Comparison of ENCODE assay signal across 8 cellular contexts in the genomic region with DNA sequence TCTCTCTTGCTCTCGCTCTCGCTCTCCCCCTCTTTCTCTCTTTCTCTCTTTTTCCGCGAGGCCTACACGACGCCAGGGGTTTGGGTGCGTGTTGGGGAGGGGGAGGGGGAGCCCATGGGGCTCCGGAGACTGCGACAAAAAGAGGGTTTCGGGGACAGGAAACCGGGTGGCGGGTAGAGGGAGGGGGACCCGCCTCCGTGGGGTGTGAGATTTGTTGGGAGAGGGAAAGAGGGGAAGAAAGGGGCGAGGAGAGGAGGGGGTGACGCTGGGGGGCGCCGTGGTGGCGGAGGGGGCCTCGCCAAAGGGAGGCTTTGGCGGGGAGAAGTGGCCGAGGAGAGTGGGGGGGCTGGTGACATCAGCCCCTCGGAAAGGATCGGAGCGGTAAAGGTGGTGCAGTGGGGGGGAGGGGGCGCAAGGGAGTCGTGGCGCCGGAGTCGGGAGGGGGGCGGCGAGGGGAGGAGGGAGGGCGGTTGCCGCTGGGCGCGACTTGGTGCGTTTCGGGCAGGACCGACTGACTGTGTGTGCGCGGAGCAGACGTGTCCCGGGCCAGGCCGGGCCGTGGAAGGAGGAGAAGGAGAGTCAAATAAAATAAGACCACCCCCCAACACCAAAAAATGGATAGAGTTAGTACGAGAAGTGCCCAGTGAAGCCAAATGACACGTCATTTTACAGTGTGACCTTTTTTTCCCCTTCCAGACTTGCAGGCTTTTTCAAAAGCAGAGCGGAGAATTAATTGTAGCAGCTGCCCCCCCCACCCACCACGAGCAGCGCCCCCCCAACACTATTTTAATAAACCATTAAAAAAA. TPM values are rescaled to one million over a fixed set of nuclear protein-coding genes. Genes with fewer than 3 reads are reported as not detected.
DNase-seq lines count a peak whose midpoint lies in the region; ATAC-seq lines count a peak whose summit lies in the region.

No MANE protein-coding gene starts in this region.

- DNase-seq in COLO668 (lab: John Stamatoyannopoulos, UW; ENCODE audit: unreplicated experiment): peak; percentile 76
- DNase-seq in NCI-H526 treated with DMSO at 0.1 percent for 48 hours (lab: John Stamatoyannopoulos, UW): peak; percentile 61
- DNase-seq in activated CD8-positive, alpha-beta T cell treated with anti-CD3 and anti-CD28 coated beads, Interleukin-2, amount 10 ng/mL, durations not matched to agents 7 days and 5 days: peak; percentile 81
- DNase-seq in effector CD4-positive, alpha-beta T cell: peak; percentile 61
- peak; percentile 50 to 52 for DNase-seq in memory B cell (ENCODE audit: low spot score in 2 of 2)
- peak; percentile 53 for DNase-seq in stimulated activated CD8-positive, alpha-beta memory T cell treated with anti-CD3 and anti-CD28 coated beads, Interleukin-15, amount 100 ng/mL, for 1 hour (ENCODE audit: low read depth)

- H3K27me3 Mint-ChIP-seq in activated CD8-positive, alpha-beta T cell treated with anti-CD3 and anti-CD28 coated beads, Interleukin-2, amount 10 ng/mL, durations not matched to agents 7 days and 5 days (ENCODE audit: low read depth): no peaks in the 10 kb centered on the region
- no peaks in the 10 kb centered on the region for H3K27me3 Mint-ChIP-seq in memory B cell

- CTCF ChIA-PET in activated CD8-positive, alpha-beta T cell treated with anti-CD3 and anti-CD28 coated beads, Interleukin-2, amount 10 ng/mL, durations not matched to agents 7 days and 5 days (lab: Charles Lee): no interaction called here

- peak overlapping the region; percentile 82 for H3K4me3 Mint-ChIP-seq in activated CD8-positive, alpha-beta T cell treated with anti-CD3 and anti-CD28 coated beads, Interleukin-2, amount 10 ng/mL, durations not matched to agents 7 days and 5 days
- peak overlapping the region; percentile 95 for H3K4me3 Mint-ChIP-seq in memory B cell

- peak overlapping the region; percentile 99 for H3K27ac Mint-ChIP-seq in activated CD8-positive, alpha-beta T cell treated with anti-CD3 and anti-CD28 coated beads, Interleukin-2, amount 10 ng/mL, durations not matched to agents 7 days and 5 days
- peak overlapping the region; percentile 97 for H3K27ac Mint-ChIP-seq in memory B cell

- peaks cover 50% of the 10 kb centered on the region for H3K4me1 Mint-ChIP-seq in activated CD8-positive, alpha-beta T cell treated with anti-CD3 and anti-CD28 coated beads, Interleukin-2, amount 10 ng/mL, durations not matched to agents 7 days and 5 days (ENCODE audit: low read depth)
- H3K4me1 Mint-ChIP-seq in memory B cell: peaks cover 29% of the 10 kb centered on the region

- POLR2A ChIA-PET in activated CD8-positive, alpha-beta T cell treated with anti-CD3 and anti-CD28 coated beads, Interleukin-2, amount 10 ng/mL, durations not matched to agents 7 days and 5 days (lab: Charles Lee): interaction anchor here (0.6 to 1.6 kb wide), 6 partner anchors 15 to 570 kb away, joined by 3 to 11 read pairs (median 3); partner anchors contain the start of gene STX16

- ATAC-seq in HG02763 (IDR thresholded peaks at IDR 0.05; ENCODE audit: unreplicated experiment) (peak; percentile 5), memory B cell (ENCODE audit: low read depth) (peak; percentile 8), GM19395 (IDR thresholded peaks at IDR 0.05; ENCODE audit: unreplicated experiment) (no peak)
- peak; percentile 7 for ATAC-seq in activated CD8-positive, alpha-beta T cell treated with anti-CD3 and anti-CD28 coated beads, Interleukin-2, amount 10 ng/mL, durations not matched to agents 7 days and 5 days

- peaks cover 46% of the 10 kb centered on the region for H3K36me3 Mint-ChIP-seq in activated CD8-positive, alpha-beta T cell treated with anti-CD3 and anti-CD28 coated beads, Interleukin-2, amount 10 ng/mL, durations not matched to agents 7 days and 5 days (ENCODE audit: low read depth)
- peaks cover 6% of the 10 kb centered on the region for H3K36me3 Mint-ChIP-seq in memory B cell

- H3K9me3 Mint-ChIP-seq in activated CD8-positive, alpha-beta T cell treated with anti-CD3 and anti-CD28 coated beads, Interleukin-2, amount 10 ng/mL, durations not matched to agents 7 days and 5 days (ENCODE audit: insufficient read depth): no peaks in the 10 kb centered on the region
- H3K9me3 Mint-ChIP-seq in memory B cell: no peaks in the 10 kb centered on the region

RNA-seq across cellular contexts. Expression of gene GNAS, which starts 39.8 kb away (rescaled TPM):
- 100 to 1,000 TPM; 912 to 952 TPM for total RNA-seq in activated CD8-positive, alpha-beta T cell treated with anti-CD3 and anti-CD28 coated beads, Interleukin-2, amount 10 ng/mL, durations not matched to agents 7 days and 5 days

RNA-seq across cellular contexts. Expression of gene GNAS-AS1, which starts 41.6 kb away (rescaled TPM):
- total RNA-seq in activated CD8-positive, alpha-beta T cell treated with anti-CD3 and anti-CD28 coated beads, Interleukin-2, amount 10 ng/mL, durations not matched to agents 7 days and 5 days: 1 to 10 TPM; 1.3 to 2.0 TPM
